8 cellular contexts compared by ENCODE assay signal in the genomic region with DNA sequence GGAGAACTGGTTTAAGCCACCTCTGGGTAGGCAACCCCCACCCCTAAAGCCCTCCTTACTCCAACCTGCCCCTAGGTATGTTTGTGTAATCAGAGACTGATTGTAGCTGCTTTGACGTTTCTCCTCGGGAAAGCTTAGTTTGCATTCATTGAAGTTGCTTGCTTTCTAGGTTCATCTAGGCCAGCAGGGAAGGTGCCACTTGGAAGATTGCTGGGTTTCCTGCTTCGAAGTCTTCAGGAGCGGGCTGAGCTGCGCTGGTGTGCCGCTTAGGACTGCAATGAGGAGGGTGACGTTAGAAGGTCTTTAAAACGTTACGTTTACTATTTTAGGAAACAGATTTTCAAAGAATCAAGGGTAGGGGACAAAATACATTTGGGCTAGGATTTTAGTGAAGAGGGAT.
DNase-seq lines count a peak whose midpoint lies in the region; ATAC-seq, FAIRE-seq and TF ChIP-seq lines count a peak whose summit lies in the region.

No MANE protein-coding gene starts in this region.

- no peak for DNase-seq in GM19239 (ENCODE audit: insufficient read length, low spot score)
- DNase-seq in fibroblast of lung (ENCODE audit: low read depth in 2 of 2), result peak; percentile 32 to 56
- no peak for DNase-seq in GM12891 (ENCODE audit: insufficient read length, low spot score)
- no peak for DNase-seq in thyroid gland
- DNase-seq in hippocampal formation (lab: John Stamatoyannopoulos, UW), result no peak

- TF ChIP-seq CTCF in SU-DHL-6 (IDR thresholded peaks at IDR 0.05; ENCODE audit: insufficient read depth, low read length, poor library complexity, severe bottlenecking) (no peak), fibroblast of lung (conservative IDR thresholded peaks at IDR 0.05 in 1 of 2, IDR thresholded peaks at IDR 0.05 in 1 of 2; ENCODE audit: low read depth in 1 of 2, low read length in 2 of 2) (no peak), thyroid gland (IDR thresholded peaks at IDR 0.05) (no peak)

- no peaks in the 10 kb centered on the region for H3K79me2 ChIP-seq in SU-DHL-6 (ENCODE audit: insufficient read depth, low read length)
- H3K79me2 ChIP-seq in fibroblast of lung (ENCODE audit: control insufficient read depth, insufficient read depth, low read length), result no peaks in the 10 kb centered on the region

- H3K27ac ChIP-seq in SU-DHL-6 (ENCODE audit: low read depth, low read length), result no peak overlapping the region
- peak overlapping the region; percentile 90 for H3K27ac ChIP-seq in fibroblast of lung (ENCODE audit: insufficient read depth, low read length)
- H3K27ac ChIP-seq in skin epidermis, result peak overlapping the region in 14 of 21 experiments; percentile 88 to 97 (median 92)
- H3K27ac ChIP-seq in thyroid gland, result no peak overlapping the region

- H2AFZ ChIP-seq in SU-DHL-6 (ENCODE audit: low read depth, low read length, severe bottlenecking) (peak overlapping the region; percentile 100), fibroblast of lung (ENCODE audit: low read length) (peak overlapping the region; percentile 22)

- TF ChIP-seq POLR2A in GM12891 (IDR thresholded peaks at IDR 0.05; ENCODE audit: low read depth, low read length), result no peak
- TF ChIP-seq POLR2A in thyroid gland (IDR thresholded peaks at IDR 0.05), result no peak

- no peaks in the 10 kb centered on the region; the same call in 1 of the 2 replicates for H3K36me3 ChIP-seq in SU-DHL-6 (ENCODE audit: low read length)
- H3K36me3 ChIP-seq in fibroblast of lung (ENCODE audit: control insufficient read depth, insufficient read depth, low read length), result no peaks in the 10 kb centered on the region
- no peaks in the 10 kb centered on the region for H3K36me3 ChIP-seq in thyroid gland

- H3K27me3 ChIP-seq in SU-DHL-6 (ENCODE audit: low read length) (no peaks in the 10 kb centered on the region), fibroblast of lung (ENCODE audit: control insufficient read depth, insufficient read depth, low read length) (no peaks in the 10 kb centered on the region), thyroid gland (peaks cover 8% of the 10 kb centered on the region)

- no peaks in the 10 kb centered on the region for H3F3A ChIP-seq in SU-DHL-6 (ENCODE audit: insufficient read depth)

- H4K20me1 ChIP-seq in SU-DHL-6 (ENCODE audit: low read depth, low read length) (no peaks in the 10 kb centered on the region), fibroblast of lung (ENCODE audit: control insufficient read depth, extremely low read depth, insufficient read depth, low read length) (no peaks in the 10 kb centered on the region)

- H3K9ac ChIP-seq in SU-DHL-6 (ENCODE audit: low read length) (no peak overlapping the region), fibroblast of lung (ENCODE audit: insufficient read depth, low read length) (no peak overlapping the region)

- ATAC-seq in GM19397 (IDR thresholded peaks at IDR 0.05; ENCODE audit: unreplicated experiment), result no peak

- peak overlapping the region; percentile 85 for H3K4me3 ChIP-seq in SU-DHL-6 (ENCODE audit: insufficient read depth, low read length, poor library complexity, severe bottlenecking)
- H3K4me3 ChIP-seq in fibroblast of lung (replicated peaks in 1 of 4; ENCODE audit: control extremely low read depth in 1 of 4, insufficient read depth in 1 of 4, low read depth in 3 of 4, low read length in 4 of 4), result peak overlapping the region in 2 of 4 experiments; percentile 65 to 88
- H3K4me3 ChIP-seq in skin epidermis, result peak overlapping the region in 5 of 7 experiments; percentile 52 to 71 (median 65)
- no peak overlapping the region for H3K4me3 ChIP-seq in thyroid gland (replicated peaks in 1 of 3)

- H3K9me2 ChIP-seq in SU-DHL-6 (replicated peaks; ENCODE audit: insufficient read depth, low read length), result no peaks in the 10 kb centered on the region

- WGBS in thyroid gland, 2 donors, result 50 to 58% methylated on average over 9 of the region's 9 CpGs

- intact Hi-C loops in thyroid gland (cut with DNase I), result no loop called here

- H3K9me3 ChIP-seq in SU-DHL-6 (ENCODE audit: insufficient read depth, low read length), result no peaks in the 10 kb centered on the region
- H3K9me3 ChIP-seq in fibroblast of lung (ENCODE audit: control insufficient read depth, insufficient read depth, low read depth, low read length), result no peaks in the 10 kb centered on the region
- no peaks in the 10 kb centered on the region for H3K9me3 ChIP-seq in thyroid gland

- H3K4me1 ChIP-seq in fibroblast of lung (ENCODE audit: control insufficient read depth, extremely low read depth, insufficient read depth, low read length), result peaks cover 4% of the 10 kb centered on the region
- H3K4me1 ChIP-seq in thyroid gland, result no peaks in the 10 kb centered on the region

- H3K4me2 ChIP-seq in SU-DHL-6 (ENCODE audit: low read depth, low read length, poor library complexity, severe bottlenecking), result no peak overlapping the region
- H3K4me2 ChIP-seq in fibroblast of lung (ENCODE audit: extremely low read depth, insufficient read depth, low read length), result peak overlapping the region; percentile 81

- FAIRE-seq in GM19239 (lab: Jason Lieb, UNC), result peak; percentile 78
- FAIRE-seq in GM12891 (lab: Jason Lieb, UNC), result no peak

TF ChIP-seq in GM12891, 5 proteins besides CTCF, POLR2A, EP300 and RAD21:
- TF ChIP-seq POLR2AphosphoS5 (IDR thresholded peaks at IDR 0.05; ENCODE audit: low read depth, low read length) (no peak), PAX5 (IDR thresholded peaks at IDR 0.05; ENCODE audit: insufficient read depth, low read length, severe bottlenecking) (no peak), SPI1 (IDR thresholded peaks at IDR 0.05; ENCODE audit: low read depth, low read length) (no peak), POU2F2 (IDR thresholded peaks at IDR 0.05; ENCODE audit: low read depth, low read length) (no peak), TAF1 (IDR thresholded peaks at IDR 0.05; ENCODE audit: low read depth, low read length) (no peak)

Comparison
In these comparisons a context has a peak if more than half of its experiments do, and no peak if none do; other contexts are left out.
1. DNase-seq: peak in fibroblast of lung (2 of 2); none in GM19239 (single experiment), GM12891 (single experiment), thyroid gland (0 of 2) and hippocampal formation (0 of 2).
2. H3K27ac ChIP-seq: peak in fibroblast of lung (single experiment) and skin epidermis (14 of 21); none in SU-DHL-6 (single experiment) and thyroid gland (0 of 3).
3. H3K4me3 ChIP-seq: peak in SU-DHL-6 (single experiment) and skin epidermis (5 of 7); none in thyroid gland (0 of 3).